Comparison of ENCODE assay signal across 1 cellular context in genomic region chr19:42115219-42115618, GRCh38.
TF ChIP-seq lines count a peak whose summit lies in the region.

No MANE protein-coding gene starts in this region.

TF ChIP-seq in IMR-90, 13 proteins besides CTCF, POLR2A, EP300 and RAD21:
- no peak for TF ChIP-seq MXI1 (IDR thresholded peaks at IDR 0.05; ENCODE audit: borderline replicate concordance, low read depth, low read length)
- peak; percentile 83 for TF ChIP-seq RCOR1 (IDR thresholded peaks at IDR 0.05; ENCODE audit: insufficient replicate concordance, low read length)
